Comparison of ENCODE assay signal across 1 cellular context in genomic region chr20:31788578-31788977, GRCh38.
TF ChIP-seq lines count a peak whose summit lies in the region.

No MANE protein-coding gene starts in this region.

TF ChIP-seq in GM12891, 5 proteins besides CTCF, POLR2A, EP300 and RAD21:
- TF ChIP-seq POLR2AphosphoS5 (IDR thresholded peaks at IDR 0.05; ENCODE audit: low read depth, low read length) (no peak), PAX5 (IDR thresholded peaks at IDR 0.05; ENCODE audit: insufficient read depth, low read length, severe bottlenecking) (no peak), POU2F2 (IDR thresholded peaks at IDR 0.05; ENCODE audit: low read depth, low read length) (no peak), TAF1 (IDR thresholded peaks at IDR 0.05; ENCODE audit: low read depth, low read length) (no peak), SPI1 (IDR thresholded peaks at IDR 0.05; ENCODE audit: low read depth, low read length) (no peak)
